ENCODE assay signal across 8 cellular contexts in the genomic region with DNA sequence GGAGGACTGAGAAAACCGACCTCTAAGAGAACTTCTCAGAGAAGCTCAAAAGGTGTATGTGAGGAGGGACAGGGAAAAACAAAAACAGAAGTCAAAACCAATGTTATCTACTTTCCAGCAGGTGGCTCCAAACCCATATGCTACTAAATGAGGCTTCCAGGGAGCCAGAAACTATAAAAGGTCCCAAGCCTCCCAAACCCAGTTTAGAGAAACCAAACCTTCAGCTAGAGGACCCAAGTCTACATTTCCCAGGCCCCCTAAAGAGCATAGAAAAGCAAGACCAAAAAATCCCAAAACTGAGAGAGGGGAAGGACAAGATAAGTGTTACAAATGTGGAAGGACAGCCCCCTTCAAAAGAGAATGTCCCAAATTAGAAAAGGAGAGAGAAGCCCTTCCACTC. TPM values are rescaled to one million over a fixed set of nuclear protein-coding genes. Genes with fewer than 3 reads are reported as not detected.
DNase-seq lines count a peak whose midpoint lies in the region; ATAC-seq and TF ChIP-seq lines count a peak whose summit lies in the region.

No MANE protein-coding gene starts in this region.

- H3K27ac ChIP-seq in C4-2B (no peak overlapping the region), mammary epithelial cell (ENCODE audit: insufficient read depth, low read depth, low read length) (no peak overlapping the region)

- no peaks in the 10 kb centered on the region for H3K36me3 ChIP-seq in mammary epithelial cell (ENCODE audit: insufficient read depth, low read length)

- no peak overlapping the region for H2AFZ ChIP-seq in mammary epithelial cell (ENCODE audit: low read depth, low read length)

- H3K27me3 ChIP-seq in mammary epithelial cell (ENCODE audit: insufficient read depth, low read length): no peaks in the 10 kb centered on the region

- no peak overlapping the region for H3K4me3 ChIP-seq in mammary epithelial cell (replicated peaks in 1 of 3; ENCODE audit: insufficient read depth in 1 of 3, low read depth in 2 of 3, low read length in 3 of 3)

- intact Hi-C loops in mammary epithelial cell (cut with micrococcal nuclease): loop anchor here (1.0 kb wide), 1 partner anchor 33 kb away; no protein-coding TSS in a partner anchor

- no peak overlapping the region for H3K9ac ChIP-seq in mammary epithelial cell (ENCODE audit: insufficient read depth, low read length)

- BruUV-seq in mammary epithelial cell (replicated peaks; lab: Mats Ljungman, UMichigan): no TSS peak

- H3K4me1 ChIP-seq in mammary epithelial cell (ENCODE audit: insufficient read depth, low read length): no peaks in the 10 kb centered on the region

- TF ChIP-seq CTCF in C4-2B (conservative IDR thresholded peaks at IDR 0.05) (peak; percentile 76), mammary epithelial cell (conservative IDR thresholded peaks at IDR 0.05 in 1 of 2, IDR thresholded peaks at IDR 0.05 in 1 of 2; ENCODE audit: extremely low read depth in 1 of 2, insufficient read depth in 1 of 2, low read depth in 1 of 2, low read length in 2 of 2) (peak; percentile 36 to 67)

- H3K4me2 ChIP-seq in mammary epithelial cell (ENCODE audit: insufficient read depth, low read depth, low read length): no peak overlapping the region

- ATAC-seq in GM18511 (IDR thresholded peaks at IDR 0.05; ENCODE audit: unreplicated experiment) (peak; percentile 49), HG03565 (IDR thresholded peaks at IDR 0.05; ENCODE audit: unreplicated experiment) (no peak)

- WGBS in mammary epithelial cell (ENCODE audit: low coverage, missing lambda C conversion rate): 0% methylated on average over 1 of the region's 1 CpG

- in situ Hi-C loops in mammary epithelial cell (cut with MboI; ENCODE audit: low sequenced_read_pairs in 2 of 2): no loop called here

- dilution Hi-C loops in mammary epithelial cell (cut with HindIII; ENCODE audit: low sequenced_read_pairs): no loop called here

- CTCF ChIA-PET in mammary epithelial cell (lab: Charles Lee; ENCODE audit: low non-redundant PET): interaction anchor here (0.8 kb wide), 1 partner anchor 401 kb away, joined by 8 read pairs; no protein-coding TSS in a partner anchor

- no peaks in the 10 kb centered on the region for H3K9me3 ChIP-seq in mammary epithelial cell (replicated peaks; ENCODE audit: insufficient read depth, low read length)

- DNase-seq in NCI-H2171 treated with DMSO at 0.1 percent for 48 hours (lab: John Stamatoyannopoulos, UW) (peak; percentile 46), mammary epithelial cell (peak; percentile 15), kidney tubule cell (ENCODE audit: low spot score) (peak; percentile 46), NCI-H1930 (lab: John Stamatoyannopoulos, UW) (no peak)
- no peak for DNase-seq in activated T-cell treated with anti-CD3 and anti-CD28 coated beads, Interleukin-2, amount 50 U/mL, for 1 hour

- no peaks in the 10 kb centered on the region for H3K79me2 ChIP-seq in mammary epithelial cell (ENCODE audit: insufficient read depth, low read length)

- H4K20me1 ChIP-seq in mammary epithelial cell (ENCODE audit: insufficient read depth, low read length): no peaks in the 10 kb centered on the region

RNA-seq across cellular contexts. Expression of a gene that starts 3.7 kb away (rescaled TPM):
- total RNA-seq in mammary epithelial cell: not detected
- not detected for polyA plus RNA-seq in mammary epithelial cell
- polyA minus RNA-seq in mammary epithelial cell: not detected

RNA-seq across cellular contexts. Expression of a gene that starts 12.4 kb away (rescaled TPM):
- not detected for total RNA-seq in mammary epithelial cell
- not detected for polyA plus RNA-seq in mammary epithelial cell
- not detected for polyA minus RNA-seq in mammary epithelial cell

RNA-seq across cellular contexts. Expression of a gene that starts 26.7 kb away (rescaled TPM):
- total RNA-seq in mammary epithelial cell: 10 to 100 TPM in 1 of 2 donors, 1 to 10 TPM in 1; 7.5 to 16.3 TPM
- 10.2 TPM for polyA plus RNA-seq in mammary epithelial cell
- 5.8 TPM for polyA minus RNA-seq in mammary epithelial cell

RNA-seq across cellular contexts. Expression of a gene that starts 26.9 kb away (rescaled TPM):
- total RNA-seq in mammary epithelial cell: 10 to 100 TPM; 32.3 to 62.9 TPM
- 35.5 TPM for polyA plus RNA-seq in mammary epithelial cell
- 59.6 TPM for polyA minus RNA-seq in mammary epithelial cell

RNA-seq across cellular contexts. Expression of a gene that starts 58.2 kb away (rescaled TPM):
- total RNA-seq in mammary epithelial cell: 1 to 10 TPM; 2.0 to 5.9 TPM
- polyA plus RNA-seq in mammary epithelial cell: 5.1 TPM
- polyA minus RNA-seq in mammary epithelial cell: 1.4 TPM

Comparison
In these comparisons a context has a peak if more than half of its experiments do, and no peak if none do; other contexts are left out.
1. DNase-seq: peak in NCI-H2171 treated with DMSO at 0.1 percent for 48 hours (single experiment), mammary epithelial cell (single experiment) and kidney tubule cell (single experiment); none in NCI-H1930 (0 of 2) and activated T-cell treated with anti-CD3 and anti-CD28 coated beads, Interleukin-2, amount 50 U/mL, for 1 hour (single experiment).